ENCODE assay signal across 1 cellular context in genomic region chr16:27365142-27366089, GRCh38.
TF ChIP-seq lines count a peak whose summit lies in the region.

No MANE protein-coding gene starts in this region.

TF ChIP-seq in endothelial cell of umbilical vein, 7 proteins besides CTCF, POLR2A, EP300 and RAD21:
- no peak for TF ChIP-seq POLR2AphosphoS5 (IDR thresholded peaks at IDR 0.05; ENCODE audit: insufficient read depth, low read depth, low read length)
- no peak for TF ChIP-seq FOS (IDR thresholded peaks at IDR 0.05; ENCODE audit: borderline replicate concordance, insufficient read depth, low read length)
- no peak for TF ChIP-seq MYC (IDR thresholded peaks at IDR 0.05; ENCODE audit: low read depth, low read length)
- no peak for TF ChIP-seq EZH2 (IDR thresholded peaks at IDR 0.05; ENCODE audit: borderline replicate concordance, low read depth, low read length, severe bottlenecking)
- no peak for TF ChIP-seq MAX (IDR thresholded peaks at IDR 0.05; ENCODE audit: insufficient read depth, insufficient read length)
- no peak for TF ChIP-seq GATA2 (IDR thresholded peaks at IDR 0.05; ENCODE audit: insufficient read depth, insufficient read length, low read depth, low read length)
- no peak for TF ChIP-seq JUN (IDR thresholded peaks at IDR 0.05; ENCODE audit: borderline replicate concordance, insufficient read depth, insufficient read length, low read depth)
